In genomic region chr17:28726912-28727726, GRCh38 we compare ENCODE assay signal across 1 cellular context.
TF ChIP-seq lines count a peak whose summit lies in the region.

No MANE protein-coding gene starts in this region.

TF ChIP-seq in IMR-90, 13 proteins besides CTCF, POLR2A, EP300 and RAD21:
- peak; percentile 72; the same call in 1 of the 2 replicates for TF ChIP-seq MXI1 (IDR thresholded peaks at IDR 0.05; ENCODE audit: borderline replicate concordance, low read depth, low read length)
- TF ChIP-seq MAZ (IDR thresholded peaks at IDR 0.05; ENCODE audit: borderline replicate concordance, low read depth, low read length), result peak; percentile 98
- TF ChIP-seq FOS (IDR thresholded peaks at IDR 0.05; ENCODE audit: low read depth, low read length), result no peak
- TF ChIP-seq CHD1 (IDR thresholded peaks at IDR 0.05; ENCODE audit: low read depth, low read length), result peak; percentile 85
- TF ChIP-seq USF2 (IDR thresholded peaks at IDR 0.05; ENCODE audit: low read depth, low read length), result no peak
- TF ChIP-seq SMC3 (IDR thresholded peaks at IDR 0.05; ENCODE audit: low read depth, low read length), result peak; percentile 85
- peak; percentile 39 for TF ChIP-seq RCOR1 (IDR thresholded peaks at IDR 0.05; ENCODE audit: insufficient replicate concordance, low read length)
- TF ChIP-seq NFE2L2 (IDR thresholded peaks at IDR 0.05; ENCODE audit: low read depth, low read length), result no peak
